In the genomic region with DNA sequence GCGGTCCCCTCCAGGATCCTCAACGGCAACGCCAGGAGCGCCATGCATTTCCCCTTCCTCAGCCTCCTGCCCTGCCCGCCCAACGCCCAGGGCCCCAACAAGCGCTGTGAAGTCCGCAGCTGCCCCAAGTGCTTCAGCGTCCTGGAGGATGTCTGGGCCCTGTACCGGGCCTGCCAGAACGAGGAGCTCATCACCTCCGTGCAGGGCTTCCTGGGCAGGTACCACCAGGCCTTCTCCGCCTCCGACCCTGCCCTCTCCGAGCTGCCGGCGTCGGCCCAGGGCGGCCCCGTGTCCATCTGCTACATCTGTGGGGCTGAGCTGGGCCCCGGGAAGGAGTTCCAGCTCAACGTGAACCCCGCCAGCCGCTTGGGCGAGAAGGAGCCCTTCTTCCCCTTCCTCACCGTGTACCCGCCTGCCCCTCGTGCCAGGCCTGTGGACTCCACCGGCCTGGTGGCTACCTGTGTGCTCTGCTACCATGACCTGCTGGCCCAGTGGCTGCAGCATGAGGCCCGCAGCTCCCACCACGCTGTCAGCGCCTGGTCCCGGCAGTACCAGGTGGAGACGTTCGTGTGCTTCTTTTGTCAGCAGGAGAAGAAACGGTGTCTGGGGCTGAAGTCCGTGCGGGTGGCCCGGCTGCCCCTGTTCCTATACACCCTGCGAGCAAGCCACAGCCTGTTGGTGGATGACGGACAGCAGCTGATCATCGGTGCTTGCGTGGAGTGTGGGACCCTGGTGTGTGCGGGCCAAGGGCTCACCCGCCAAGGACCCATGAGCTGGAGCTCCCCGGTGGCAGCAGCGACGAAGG, we compare ENCODE assay signal across 10 cellular contexts. TPM values are rescaled to one million over a fixed set of nuclear protein-coding genes. Genes with fewer than 3 reads are reported as not detected.
DNase-seq lines count a peak whose midpoint lies in the region; ATAC-seq and TF ChIP-seq lines count a peak whose summit lies in the region.
"Had no signal": no experiment of that assay in that cellular context is flagged by ENCODE, and none has a peak within 500 bp of the region (broad histone marks: within the 10 kb centered on the region; RNA-seq: fewer than 3 reads in every experiment).

No MANE protein-coding gene starts in this region.

- H3K27me3 ChIP-seq in naive thymus-derived CD4-positive, alpha-beta T cell (ENCODE audit: control insufficient read depth in 2 of 2, insufficient read depth in 2 of 2, low read length in 2 of 2) = no peaks in the 10 kb centered on the region

- peak; percentile 63 for DNase-seq in 8988T
- no peak for DNase-seq in HEK293T (ENCODE audit: extremely low spot score)
- no peak for DNase-seq in coronary artery (ENCODE audit: low spot score)
- no peak for DNase-seq in naive thymus-derived CD4-positive, alpha-beta T cell
- no peak for DNase-seq in erythroblast (lab: John Stamatoyannopoulos, UW)
- DNase-seq in DMS114 treated with DMSO at 0.1 percent for 48 hours (lab: John Stamatoyannopoulos, UW; ENCODE audit: unreplicated experiment) = no peak
- DNase-seq in activated CD4-positive, alpha-beta T cell treated with anti-CD3 and anti-CD28 coated beads for 36 hours = no peak
- no peak for DNase-seq in COLO668 (lab: John Stamatoyannopoulos, UW; ENCODE audit: unreplicated experiment)
- DNase-seq: activated T-cell treated with anti-CD3 and anti-CD28 coated beads, Interleukin-2, amount 50 U/mL, for 1 hour had no signal

- H3K27me3 Mint-ChIP-seq in naive thymus-derived CD4-positive, alpha-beta T cell = peaks cover 47 to 70% (median 63%) of the 10 kb centered on the region in 5 donors
- peaks cover 35% of the 10 kb centered on the region for H3K27me3 Mint-ChIP-seq in activated CD4-positive, alpha-beta T cell treated with anti-CD3 and anti-CD28 coated beads for 36 hours

- no peak overlapping the region for H3K27ac Mint-ChIP-seq in naive thymus-derived CD4-positive, alpha-beta T cell
- no peak overlapping the region for H3K27ac Mint-ChIP-seq in activated CD4-positive, alpha-beta T cell treated with anti-CD3 and anti-CD28 coated beads for 36 hours

- CTCF ChIA-PET in HEK293T (lab: Yijun Ruan, JAX) = interaction anchor here (0.7 to 1.2 kb wide), 3 partner anchors 10 to 56 kb away, joined by 3 read pairs; no protein-coding TSS in a partner anchor
- CTCF ChIA-PET in naive thymus-derived CD4-positive, alpha-beta T cell (lab: Charles Lee) = no interaction called here
- CTCF ChIA-PET in activated CD4-positive, alpha-beta T cell treated with anti-CD3 and anti-CD28 coated beads for 36 hours (lab: Charles Lee) = interaction anchor here (0.7 kb wide), 1 partner anchor 29 kb away, joined by 3 read pairs; no protein-coding TSS in a partner anchor

- TF ChIP-seq POLR2A in erythroblast (IDR thresholded peaks at IDR 0.05; ENCODE audit: low read length) = no peak

- ATAC-seq in naive thymus-derived CD4-positive, alpha-beta T cell = no peak
- ATAC-seq in activated CD4-positive, alpha-beta T cell treated with anti-CD3 and anti-CD28 coated beads for 36 hours = no peak

- intact Hi-C loops in naive thymus-derived CD4-positive, alpha-beta T cell (cut with micrococcal nuclease) = no loop called here
- intact Hi-C loops in activated CD4-positive, alpha-beta T cell treated with anti-CD3 and anti-CD28 coated beads for 36 hours (cut with DNase I, micrococcal nuclease) = no loop called here

- peaks cover 0 to 1% (median 0%) of the 10 kb centered on the region in 11 donors for H3K9me3 Mint-ChIP-seq in naive thymus-derived CD4-positive, alpha-beta T cell
- no peaks in the 10 kb centered on the region for H3K9me3 Mint-ChIP-seq in activated CD4-positive, alpha-beta T cell treated with anti-CD3 and anti-CD28 coated beads for 36 hours (ENCODE audit: low read depth)

- peaks cover 0 to 5% (median 4%) of the 10 kb centered on the region in 7 donors for H3K4me1 Mint-ChIP-seq in naive thymus-derived CD4-positive, alpha-beta T cell
- H3K4me1 Mint-ChIP-seq in activated CD4-positive, alpha-beta T cell treated with anti-CD3 and anti-CD28 coated beads for 36 hours = peaks cover 3% of the 10 kb centered on the region

- H3K27ac ChIP-seq in coronary artery = no peak overlapping the region
- H3K27ac ChIP-seq in naive thymus-derived CD4-positive, alpha-beta T cell (ENCODE audit: low read depth, low read length) = no peak overlapping the region

- no peaks in the 10 kb centered on the region for H3K36me3 ChIP-seq in naive thymus-derived CD4-positive, alpha-beta T cell (ENCODE audit: control insufficient read depth in 2 of 3, insufficient read depth in 3 of 3, low read length in 3 of 3)

- peak overlapping the region; percentile 84 for H3K4me3 ChIP-seq in coronary artery
- no peak overlapping the region for H3K4me3 ChIP-seq in naive thymus-derived CD4-positive, alpha-beta T cell (ENCODE audit: low read length)

- peaks cover 0 to 4% (median 0%) of the 10 kb centered on the region in 5 donors for H3K36me3 Mint-ChIP-seq in naive thymus-derived CD4-positive, alpha-beta T cell
- no peaks in the 10 kb centered on the region for H3K36me3 Mint-ChIP-seq in activated CD4-positive, alpha-beta T cell treated with anti-CD3 and anti-CD28 coated beads for 36 hours (ENCODE audit: low read depth)

- no peak for TF ChIP-seq CTCF in coronary artery (IDR thresholded peaks at IDR 0.05)

- POLR2A ChIA-PET in HEK293T (lab: Yijun Ruan, JAX) = interaction anchor here (0.8 to 1.5 kb wide), 4 partner anchors 8 to 64 kb away, joined by 3 to 5 read pairs (median 4); no protein-coding TSS in a partner anchor
- POLR2A ChIA-PET in naive thymus-derived CD4-positive, alpha-beta T cell (lab: Charles Lee) = no interaction called here
- POLR2A ChIA-PET in activated CD4-positive, alpha-beta T cell treated with anti-CD3 and anti-CD28 coated beads for 36 hours (lab: Charles Lee) = no interaction called here

- H3K4me1 ChIP-seq in naive thymus-derived CD4-positive, alpha-beta T cell (ENCODE audit: control insufficient read depth in 2 of 2, insufficient read depth in 2 of 2, low read length in 2 of 2) = no peaks in the 10 kb centered on the region

- H3K4me3 Mint-ChIP-seq in naive thymus-derived CD4-positive, alpha-beta T cell = peak overlapping the region in 6 of 10 donors; percentile 43 to 76 (median 53)
- H3K4me3 Mint-ChIP-seq in activated CD4-positive, alpha-beta T cell treated with anti-CD3 and anti-CD28 coated beads for 36 hours = no peak overlapping the region

- no peaks in the 10 kb centered on the region for H3K9me3 ChIP-seq in naive thymus-derived CD4-positive, alpha-beta T cell (ENCODE audit: control insufficient read depth in 2 of 3, low read length in 3 of 3)

TF ChIP-seq in HEK293T, 16 proteins besides CTCF, POLR2A, EP300 and RAD21:
- TF ChIP-seq FOXA1 (IDR thresholded peaks at IDR 0.05) = no peak
- TF ChIP-seq ARNT (IDR thresholded peaks at IDR 0.05) = no peak
- TF ChIP-seq, protein P1, sequence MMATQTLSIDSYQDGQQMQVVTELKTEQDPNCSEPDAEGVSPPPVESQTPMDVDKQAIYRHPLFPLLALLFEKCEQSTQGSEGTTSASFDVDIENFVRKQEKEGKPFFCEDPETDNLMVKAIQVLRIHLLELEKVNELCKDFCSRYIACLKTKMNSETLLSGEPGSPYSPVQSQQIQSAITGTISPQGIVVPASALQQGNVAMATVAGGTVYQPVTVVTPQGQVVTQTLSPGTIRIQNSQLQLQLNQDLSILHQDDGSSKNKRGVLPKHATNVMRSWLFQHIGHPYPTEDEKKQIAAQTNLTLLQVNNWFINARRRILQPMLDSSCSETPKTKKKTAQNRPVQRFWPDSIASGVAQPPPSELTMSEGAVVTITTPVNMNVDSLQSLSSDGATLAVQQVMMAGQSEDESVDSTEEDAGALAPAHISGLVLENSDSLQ (IDR thresholded peaks at IDR 0.05) = 0 out of 2 replicates have a peak, but pooled peaks have one; percentile 5
- TF ChIP-seq TARDBP (IDR thresholded peaks at IDR 0.05) = no peak
TF ChIP-seq in HEK293T: peak in this region for 1.

RNA-seq across cellular contexts. Expression of a gene that starts 58.9 kb away (rescaled TPM):
- not detected for total RNA-seq in naive thymus-derived CD4-positive, alpha-beta T cell
- not detected for polyA plus RNA-seq in naive thymus-derived CD4-positive, alpha-beta T cell
- total RNA-seq in activated CD4-positive, alpha-beta T cell treated with anti-CD3 and anti-CD28 coated beads for 36 hours = not detected
- total RNA-seq: T-helper 2 cell treated with Interferon-gamma antibody and Interleukin-4, amounts not matched to agents 100 ng/mL and 5 ng/mL, for 36 hours had no signal
